In genomic region chr2:40032650-40033319, GRCh38 we compare ENCODE assay signal across 15 cellular contexts.
DNase-seq lines count a peak whose midpoint lies in the region; ATAC-seq and TF ChIP-seq lines count a peak whose summit lies in the region.
"Had no signal": no experiment of that assay in that cellular context is flagged by ENCODE, and none has a peak within 500 bp of the region (broad histone marks: within the 10 kb centered on the region; RNA-seq: fewer than 3 reads in every experiment).

No MANE protein-coding gene starts in this region.

- H3K27ac ChIP-seq in thyroid gland, result no peak overlapping the region
- H3K27ac ChIP-seq: body of pancreas, Peyer's patch, prostate gland, stomach had no signal

- intact Hi-C loops in thyroid gland (cut with DNase I), result no loop called here

- peaks cover 91% of the 10 kb centered on the region for H3K4me1 Mint-ChIP-seq in HFFc6 (ENCODE audit: low read depth)
- H3K4me1 Mint-ChIP-seq in activated naive CD8-positive, alpha-beta T cell treated with anti-CD3 and anti-CD28 coated beads for 36 hours, result peaks cover 3% of the 10 kb centered on the region
- H3K4me1 Mint-ChIP-seq: CD4-positive, CD25-positive, alpha-beta regulatory T cell had no signal

- peak overlapping the region; percentile 32 for H3K4me3 Mint-ChIP-seq in HFFc6
- H3K4me3 Mint-ChIP-seq in activated naive CD8-positive, alpha-beta T cell treated with anti-CD3 and anti-CD28 coated beads for 36 hours, result no peak overlapping the region
- H3K4me3 Mint-ChIP-seq: CD4-positive, CD25-positive, alpha-beta regulatory T cell had no signal

- TF ChIP-seq CTCF in HFFc6 (IDR thresholded peaks at IDR 0.05) (no peak), thyroid gland (IDR thresholded peaks at IDR 0.05) (no peak)

- peak overlapping the region; percentile 88 for H3K27ac Mint-ChIP-seq in HFFc6
- H3K27ac Mint-ChIP-seq in activated naive CD8-positive, alpha-beta T cell treated with anti-CD3 and anti-CD28 coated beads for 36 hours, result peak overlapping the region; percentile 43
- H3K27ac Mint-ChIP-seq: CD4-positive, CD25-positive, alpha-beta regulatory T cell had no signal

- H3K4me3 ChIP-seq in thyroid gland (replicated peaks in 1 of 3), result no peak overlapping the region
- H3K4me3 ChIP-seq: body of pancreas, Peyer's patch, prostate gland, stomach had no signal

- peaks cover 25% of the 10 kb centered on the region for H3K9me3 Mint-ChIP-seq in HFFc6
- peaks cover 5% of the 10 kb centered on the region for H3K9me3 Mint-ChIP-seq in activated naive CD8-positive, alpha-beta T cell treated with anti-CD3 and anti-CD28 coated beads for 36 hours

- no peaks in the 10 kb centered on the region for H3K27me3 ChIP-seq in thyroid gland
- H3K27me3 ChIP-seq: body of pancreas, Peyer's patch, stomach had no signal

- ATAC-seq in HG02973 (IDR thresholded peaks at IDR 0.05; ENCODE audit: unreplicated experiment), result no peak
- ATAC-seq: body of pancreas had no signal

- no peaks in the 10 kb centered on the region for H3K27me3 Mint-ChIP-seq in HFFc6 (ENCODE audit: insufficient read depth)
- H3K27me3 Mint-ChIP-seq in activated naive CD8-positive, alpha-beta T cell treated with anti-CD3 and anti-CD28 coated beads for 36 hours, result peaks cover 10% of the 10 kb centered on the region

- WGBS in thyroid gland, 2 donors, result 67 to 74% methylated on average over 2 of the region's 2 CpGs

- no peaks in the 10 kb centered on the region for H3K4me1 ChIP-seq in thyroid gland
- H3K4me1 ChIP-seq: body of pancreas, Peyer's patch, prostate gland, stomach had no signal

- H3K36me3 Mint-ChIP-seq in HFFc6 (ENCODE audit: low read depth), result peaks cover 53% of the 10 kb centered on the region
- H3K36me3 Mint-ChIP-seq in activated naive CD8-positive, alpha-beta T cell treated with anti-CD3 and anti-CD28 coated beads for 36 hours, result no peaks in the 10 kb centered on the region
- H3K36me3 Mint-ChIP-seq: CD4-positive, CD25-positive, alpha-beta regulatory T cell had no signal

- DNase-seq in AG08395 (ENCODE audit: low spot score), result peak; percentile 78
- DNase-seq in HFFc6, result peak; percentile 96
- DNase-seq in activated naive CD8-positive, alpha-beta T cell treated with anti-CD3 and anti-CD28 coated beads for 36 hours, result no peak
- DNase-seq in glomerular visceral epithelial cell (ENCODE audit: extremely low spot score), result peak; percentile 49
- DNase-seq in thyroid gland, result no peak
- DNase-seq in ecto neural progenitor cell (ENCODE audit: low spot score), result no peak
- DNase-seq in CD1c-positive myeloid dendritic cell (ENCODE audit: extremely low spot score), result no peak
- DNase-seq: body of pancreas; CD4-positive, CD25-positive, alpha-beta regulatory T cell; NCI-H446; Peyer's patch; stimulated activated CD4-positive, alpha-beta T cell treated with anti-CD3 and anti-CD28 coated beads, Interleukin-4, amount 100 ng/mL, for 4 hours; stomach had no signal

- no peaks in the 10 kb centered on the region for H3K9me3 ChIP-seq in thyroid gland
- H3K9me3 ChIP-seq: body of pancreas, Peyer's patch, prostate gland had no signal

- no peaks in the 10 kb centered on the region for H3K36me3 ChIP-seq in thyroid gland
- H3K36me3 ChIP-seq: Peyer's patch, prostate gland, stomach had no signal

- TF ChIP-seq POLR2A in thyroid gland (IDR thresholded peaks at IDR 0.05), result no peak

Comparison
In these comparisons a context has a peak if more than half of its experiments do, and no peak if none do; other contexts are left out.
1. DNase-seq: peak in AG08395 (single experiment), HFFc6 (single experiment) and glomerular visceral epithelial cell (single experiment); none in activated naive CD8-positive, alpha-beta T cell treated with anti-CD3 and anti-CD28 coated beads for 36 hours (single experiment), thyroid gland (0 of 2), ecto neural progenitor cell (single experiment) and CD1c-positive myeloid dendritic cell (single experiment).